Comparison of ENCODE assay signal across 2 cellular contexts in genomic region chr3:146505496-146505895, GRCh38.
TF ChIP-seq lines count a peak whose summit lies in the region.

No MANE protein-coding gene starts in this region.

TF ChIP-seq in A549, 52 proteins besides CTCF, POLR2A, EP300 and RAD21:
- TF ChIP-seq CEBPB (IDR thresholded peaks at IDR 0.05) (0 out of 4 replicates have a peak, but pooled peaks of 1 of the 2 experiments have one; percentile 13), PBX3 (IDR thresholded peaks at IDR 0.05) (no peak), ZC3H11A (IDR thresholded peaks at IDR 0.05) (no peak), NPAS2 (CRISPR knock-in tag; IDR thresholded peaks at IDR 0.05; ENCODE audit: borderline replicate concordance) (no peak)
- TF ChIP-seq, protein P1, sequence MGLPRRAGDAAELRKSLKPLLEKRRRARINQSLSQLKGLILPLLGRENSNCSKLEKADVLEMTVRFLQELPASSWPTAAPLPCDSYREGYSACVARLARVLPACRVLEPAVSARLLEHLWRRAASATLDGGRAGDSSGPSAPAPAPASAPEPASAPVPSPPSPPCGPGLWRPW (IDR thresholded peaks at IDR 0.05): no peak
TF ChIP-seq in A549: peak in this region for 1.

TF ChIP-seq in H1, 55 proteins besides CTCF, POLR2A, EP300 and RAD21:
- TF ChIP-seq JUND (IDR thresholded peaks at IDR 0.05; ENCODE audit: low read length) (no peak), SP1 (IDR thresholded peaks at IDR 0.05; ENCODE audit: low read depth, low read length) (no peak), RFX5 (IDR thresholded peaks at IDR 0.05; ENCODE audit: borderline replicate concordance, low read depth, low read length) (no peak), YY1 (IDR thresholded peaks at IDR 0.05; ENCODE audit: low read depth, low read length) (no peak), JUN (IDR thresholded peaks at IDR 0.05; ENCODE audit: low read depth, low read length) (no peak), TCF12 (IDR thresholded peaks at IDR 0.05; ENCODE audit: low read depth, low read length) (no peak), ASH2L (IDR thresholded peaks at IDR 0.05; ENCODE audit: low read length) (no peak), MAFK (IDR thresholded peaks at IDR 0.05; ENCODE audit: low read depth, low read length) (no peak)
- TF ChIP-seq, protein P2, sequence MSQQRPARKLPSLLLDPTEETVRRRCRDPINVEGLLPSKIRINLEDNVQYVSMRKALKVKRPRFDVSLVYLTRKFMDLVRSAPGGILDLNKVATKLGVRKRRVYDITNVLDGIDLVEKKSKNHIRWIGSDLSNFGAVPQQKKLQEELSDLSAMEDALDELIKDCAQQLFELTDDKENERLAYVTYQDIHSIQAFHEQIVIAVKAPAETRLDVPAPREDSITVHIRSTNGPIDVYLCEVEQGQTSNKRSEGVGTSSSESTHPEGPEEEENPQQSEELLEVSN (IDR thresholded peaks at IDR 0.05): no peak
- TF ChIP-seq, protein P3, sequence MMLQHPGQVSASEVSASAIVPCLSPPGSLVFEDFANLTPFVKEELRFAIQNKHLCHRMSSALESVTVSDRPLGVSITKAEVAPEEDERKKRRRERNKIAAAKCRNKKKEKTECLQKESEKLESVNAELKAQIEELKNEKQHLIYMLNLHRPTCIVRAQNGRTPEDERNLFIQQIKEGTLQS (IDR thresholded peaks at IDR 0.05; ENCODE audit: insufficient read depth, low read depth, low read length): no peak
